In the genomic region with DNA sequence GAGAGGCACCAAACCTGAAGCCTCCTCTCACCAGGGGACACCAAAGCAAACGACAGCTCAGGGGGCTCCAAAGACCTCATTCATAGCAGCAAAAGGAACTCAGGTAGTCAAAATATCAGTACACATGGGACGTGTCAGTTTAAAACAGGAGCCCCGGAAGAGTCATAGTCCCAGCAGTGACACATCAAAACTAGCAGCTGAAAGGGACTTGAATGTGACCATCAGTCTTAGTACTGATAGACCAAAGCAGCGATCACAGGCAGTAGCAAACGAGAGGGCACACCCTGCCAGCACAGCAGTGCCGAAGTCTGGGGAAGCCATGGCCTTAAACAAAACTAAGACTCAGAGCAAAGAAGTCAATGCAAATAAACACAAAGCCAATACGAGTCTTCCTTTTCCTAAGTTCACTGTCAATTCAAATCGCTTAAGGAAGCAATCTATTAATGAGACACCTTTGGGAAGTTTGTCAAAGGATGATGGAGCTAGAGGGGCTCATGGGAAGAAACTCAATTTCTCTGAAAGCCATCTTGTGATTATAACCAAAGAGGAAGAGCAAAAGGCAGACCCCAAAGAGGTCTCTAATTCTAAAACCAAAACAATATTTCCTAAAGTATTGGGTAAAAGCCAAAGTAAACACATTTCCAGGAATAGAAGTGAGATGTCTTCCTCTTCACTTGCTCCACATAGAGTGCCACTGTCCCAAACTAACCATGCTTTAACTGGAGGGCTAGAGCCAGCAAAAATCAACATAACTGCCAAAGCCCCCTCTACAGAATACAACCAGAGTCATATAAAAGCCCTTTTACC, we compare ENCODE assay signal across 1 cellular context.
A peak's percentile ranks its signal among the peaks of the same experiment; 100 is the strongest.
TF ChIP-seq lines count a peak whose summit lies in the region.

No MANE protein-coding gene starts in this region.

TF ChIP-seq in K562, 482 proteins besides CTCF, POLR2A, EP300 and RAD21 (continued from another document and continues in another):
- TF ChIP-seq, protein P1, sequence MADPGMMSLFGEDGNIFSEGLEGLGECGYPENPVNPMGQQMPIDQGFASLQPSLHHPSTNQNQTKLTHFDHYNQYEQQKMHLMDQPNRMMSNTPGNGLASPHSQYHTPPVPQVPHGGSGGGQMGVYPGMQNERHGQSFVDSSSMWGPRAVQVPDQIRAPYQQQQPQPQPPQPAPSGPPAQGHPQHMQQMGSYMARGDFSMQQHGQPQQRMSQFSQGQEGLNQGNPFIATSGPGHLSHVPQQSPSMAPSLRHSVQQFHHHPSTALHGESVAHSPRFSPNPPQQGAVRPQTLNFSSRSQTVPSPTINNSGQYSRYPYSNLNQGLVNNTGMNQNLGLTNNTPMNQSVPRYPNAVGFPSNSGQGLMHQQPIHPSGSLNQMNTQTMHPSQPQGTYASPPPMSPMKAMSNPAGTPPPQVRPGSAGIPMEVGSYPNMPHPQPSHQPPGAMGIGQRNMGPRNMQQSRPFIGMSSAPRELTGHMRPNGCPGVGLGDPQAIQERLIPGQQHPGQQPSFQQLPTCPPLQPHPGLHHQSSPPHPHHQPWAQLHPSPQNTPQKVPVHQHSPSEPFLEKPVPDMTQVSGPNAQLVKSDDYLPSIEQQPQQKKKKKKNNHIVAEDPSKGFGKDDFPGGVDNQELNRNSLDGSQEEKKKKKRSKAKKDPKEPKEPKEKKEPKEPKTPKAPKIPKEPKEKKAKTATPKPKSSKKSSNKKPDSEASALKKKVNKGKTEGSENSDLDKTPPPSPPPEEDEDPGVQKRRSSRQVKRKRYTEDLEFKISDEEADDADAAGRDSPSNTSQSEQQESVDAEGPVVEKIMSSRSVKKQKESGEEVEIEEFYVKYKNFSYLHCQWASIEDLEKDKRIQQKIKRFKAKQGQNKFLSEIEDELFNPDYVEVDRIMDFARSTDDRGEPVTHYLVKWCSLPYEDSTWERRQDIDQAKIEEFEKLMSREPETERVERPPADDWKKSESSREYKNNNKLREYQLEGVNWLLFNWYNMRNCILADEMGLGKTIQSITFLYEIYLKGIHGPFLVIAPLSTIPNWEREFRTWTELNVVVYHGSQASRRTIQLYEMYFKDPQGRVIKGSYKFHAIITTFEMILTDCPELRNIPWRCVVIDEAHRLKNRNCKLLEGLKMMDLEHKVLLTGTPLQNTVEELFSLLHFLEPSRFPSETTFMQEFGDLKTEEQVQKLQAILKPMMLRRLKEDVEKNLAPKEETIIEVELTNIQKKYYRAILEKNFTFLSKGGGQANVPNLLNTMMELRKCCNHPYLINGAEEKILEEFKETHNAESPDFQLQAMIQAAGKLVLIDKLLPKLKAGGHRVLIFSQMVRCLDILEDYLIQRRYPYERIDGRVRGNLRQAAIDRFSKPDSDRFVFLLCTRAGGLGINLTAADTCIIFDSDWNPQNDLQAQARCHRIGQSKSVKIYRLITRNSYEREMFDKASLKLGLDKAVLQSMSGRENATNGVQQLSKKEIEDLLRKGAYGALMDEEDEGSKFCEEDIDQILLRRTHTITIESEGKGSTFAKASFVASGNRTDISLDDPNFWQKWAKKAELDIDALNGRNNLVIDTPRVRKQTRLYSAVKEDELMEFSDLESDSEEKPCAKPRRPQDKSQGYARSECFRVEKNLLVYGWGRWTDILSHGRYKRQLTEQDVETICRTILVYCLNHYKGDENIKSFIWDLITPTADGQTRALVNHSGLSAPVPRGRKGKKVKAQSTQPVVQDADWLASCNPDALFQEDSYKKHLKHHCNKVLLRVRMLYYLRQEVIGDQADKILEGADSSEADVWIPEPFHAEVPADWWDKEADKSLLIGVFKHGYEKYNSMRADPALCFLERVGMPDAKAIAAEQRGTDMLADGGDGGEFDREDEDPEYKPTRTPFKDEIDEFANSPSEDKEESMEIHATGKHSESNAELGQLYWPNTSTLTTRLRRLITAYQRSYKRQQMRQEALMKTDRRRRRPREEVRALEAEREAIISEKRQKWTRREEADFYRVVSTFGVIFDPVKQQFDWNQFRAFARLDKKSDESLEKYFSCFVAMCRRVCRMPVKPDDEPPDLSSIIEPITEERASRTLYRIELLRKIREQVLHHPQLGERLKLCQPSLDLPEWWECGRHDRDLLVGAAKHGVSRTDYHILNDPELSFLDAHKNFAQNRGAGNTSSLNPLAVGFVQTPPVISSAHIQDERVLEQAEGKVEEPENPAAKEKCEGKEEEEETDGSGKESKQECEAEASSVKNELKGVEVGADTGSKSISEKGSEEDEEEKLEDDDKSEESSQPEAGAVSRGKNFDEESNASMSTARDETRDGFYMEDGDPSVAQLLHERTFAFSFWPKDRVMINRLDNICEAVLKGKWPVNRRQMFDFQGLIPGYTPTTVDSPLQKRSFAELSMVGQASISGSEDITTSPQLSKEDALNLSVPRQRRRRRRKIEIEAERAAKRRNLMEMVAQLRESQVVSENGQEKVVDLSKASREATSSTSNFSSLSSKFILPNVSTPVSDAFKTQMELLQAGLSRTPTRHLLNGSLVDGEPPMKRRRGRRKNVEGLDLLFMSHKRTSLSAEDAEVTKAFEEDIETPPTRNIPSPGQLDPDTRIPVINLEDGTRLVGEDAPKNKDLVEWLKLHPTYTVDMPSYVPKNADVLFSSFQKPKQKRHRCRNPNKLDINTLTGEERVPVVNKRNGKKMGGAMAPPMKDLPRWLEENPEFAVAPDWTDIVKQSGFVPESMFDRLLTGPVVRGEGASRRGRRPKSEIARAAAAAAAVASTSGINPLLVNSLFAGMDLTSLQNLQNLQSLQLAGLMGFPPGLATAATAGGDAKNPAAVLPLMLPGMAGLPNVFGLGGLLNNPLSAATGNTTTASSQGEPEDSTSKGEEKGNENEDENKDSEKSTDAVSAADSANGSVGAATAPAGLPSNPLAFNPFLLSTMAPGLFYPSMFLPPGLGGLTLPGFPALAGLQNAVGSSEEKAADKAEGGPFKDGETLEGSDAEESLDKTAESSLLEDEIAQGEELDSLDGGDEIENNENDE (IDR thresholded peaks at IDR 0.05; ENCODE audit: low read depth, low read length): no peak
- peak; percentile 40; the same call in 1 of the 2 replicates for TF ChIP-seq LEF1 (IDR thresholded peaks at IDR 0.05)
- TF ChIP-seq, protein P2, sequence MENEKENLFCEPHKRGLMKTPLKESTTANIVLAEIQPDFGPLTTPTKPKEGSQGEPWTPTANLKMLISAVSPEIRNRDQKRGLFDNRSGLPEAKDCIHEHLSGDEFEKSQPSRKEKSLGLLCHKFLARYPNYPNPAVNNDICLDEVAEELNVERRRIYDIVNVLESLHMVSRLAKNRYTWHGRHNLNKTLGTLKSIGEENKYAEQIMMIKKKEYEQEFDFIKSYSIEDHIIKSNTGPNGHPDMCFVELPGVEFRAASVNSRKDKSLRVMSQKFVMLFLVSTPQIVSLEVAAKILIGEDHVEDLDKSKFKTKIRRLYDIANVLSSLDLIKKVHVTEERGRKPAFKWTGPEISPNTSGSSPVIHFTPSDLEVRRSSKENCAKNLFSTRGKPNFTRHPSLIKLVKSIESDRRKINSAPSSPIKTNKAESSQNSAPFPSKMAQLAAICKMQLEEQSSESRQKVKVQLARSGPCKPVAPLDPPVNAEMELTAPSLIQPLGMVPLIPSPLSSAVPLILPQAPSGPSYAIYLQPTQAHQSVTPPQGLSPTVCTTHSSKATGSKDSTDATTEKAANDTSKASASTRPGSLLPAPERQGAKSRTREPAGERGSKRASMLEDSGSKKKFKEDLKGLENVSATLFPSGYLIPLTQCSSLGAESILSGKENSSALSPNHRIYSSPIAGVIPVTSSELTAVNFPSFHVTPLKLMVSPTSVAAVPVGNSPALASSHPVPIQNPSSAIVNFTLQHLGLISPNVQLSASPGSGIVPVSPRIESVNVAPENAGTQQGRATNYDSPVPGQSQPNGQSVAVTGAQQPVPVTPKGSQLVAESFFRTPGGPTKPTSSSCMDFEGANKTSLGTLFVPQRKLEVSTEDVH (IDR thresholded peaks at IDR 0.05; ENCODE audit: low read depth, partially characterized antibody): no peak
- TF ChIP-seq ZNF699 (CRISPR knock-in tag; IDR thresholded peaks at IDR 0.05; ENCODE audit: insufficient replicate concordance): peak; percentile 40
- no peak for TF ChIP-seq SRSF3 (IDR thresholded peaks at IDR 0.05; ENCODE audit: insufficient read depth, low read length)
- TF ChIP-seq NFATC3 (IDR thresholded peaks at IDR 0.05): no peak; the same call in 1 of the 2 replicates
- TF ChIP-seq, protein P3, sequence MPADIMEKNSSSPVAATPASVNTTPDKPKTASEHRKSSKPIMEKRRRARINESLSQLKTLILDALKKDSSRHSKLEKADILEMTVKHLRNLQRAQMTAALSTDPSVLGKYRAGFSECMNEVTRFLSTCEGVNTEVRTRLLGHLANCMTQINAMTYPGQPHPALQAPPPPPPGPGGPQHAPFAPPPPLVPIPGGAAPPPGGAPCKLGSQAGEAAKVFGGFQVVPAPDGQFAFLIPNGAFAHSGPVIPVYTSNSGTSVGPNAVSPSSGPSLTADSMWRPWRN (IDR thresholded peaks at IDR 0.05; ENCODE audit: low read depth): no peak
- TF ChIP-seq, protein P4, sequence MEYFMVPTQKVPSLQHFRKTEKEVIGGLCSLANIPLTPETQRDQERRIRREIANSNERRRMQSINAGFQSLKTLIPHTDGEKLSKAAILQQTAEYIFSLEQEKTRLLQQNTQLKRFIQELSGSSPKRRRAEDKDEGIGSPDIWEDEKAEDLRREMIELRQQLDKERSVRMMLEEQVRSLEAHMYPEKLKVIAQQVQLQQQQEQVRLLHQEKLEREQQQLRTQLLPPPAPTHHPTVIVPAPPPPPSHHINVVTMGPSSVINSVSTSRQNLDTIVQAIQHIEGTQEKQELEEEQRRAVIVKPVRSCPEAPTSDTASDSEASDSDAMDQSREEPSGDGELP (CRISPR knock-in tag; IDR thresholded peaks at IDR 0.05; ENCODE audit: borderline replicate concordance): peak; percentile 91
- TF ChIP-seq PCBP2 (IDR thresholded peaks at IDR 0.05; ENCODE audit: low read depth, low read length, poor library complexity, severe bottlenecking): no peak
- TF ChIP-seq HSF4 (CRISPR knock-in tag; IDR thresholded peaks at IDR 0.05; ENCODE audit: borderline replicate concordance): peak; percentile 74; the same call in 1 of the 2 replicates
- TF ChIP-seq, protein P5, sequence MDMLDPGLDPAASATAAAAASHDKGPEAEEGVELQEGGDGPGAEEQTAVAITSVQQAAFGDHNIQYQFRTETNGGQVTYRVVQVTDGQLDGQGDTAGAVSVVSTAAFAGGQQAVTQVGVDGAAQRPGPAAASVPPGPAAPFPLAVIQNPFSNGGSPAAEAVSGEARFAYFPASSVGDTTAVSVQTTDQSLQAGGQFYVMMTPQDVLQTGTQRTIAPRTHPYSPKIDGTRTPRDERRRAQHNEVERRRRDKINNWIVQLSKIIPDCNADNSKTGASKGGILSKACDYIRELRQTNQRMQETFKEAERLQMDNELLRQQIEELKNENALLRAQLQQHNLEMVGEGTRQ (CRISPR knock-in tag; IDR thresholded peaks at IDR 0.05): no peak
- no peak for TF ChIP-seq HDAC3 (IDR thresholded peaks at IDR 0.05; ENCODE audit: borderline replicate concordance, partially characterized antibody)
- TF ChIP-seq MECOM (CRISPR knock-in tag; IDR thresholded peaks at IDR 0.05): no peak
- TF ChIP-seq NR2F6 (CRISPR knock-in tag; IDR thresholded peaks at IDR 0.05): no peak
- TF ChIP-seq HEY1 (CRISPR knock-in tag; IDR thresholded peaks at IDR 0.05; ENCODE audit: borderline replicate concordance): no peak; the same call in 1 of the 2 replicates
- TF ChIP-seq POLR2AphosphoS5 (IDR thresholded peaks at IDR 0.05; ENCODE audit: control insufficient read depth, insufficient read depth, low read depth, low read length): peak; percentile 89
- no peak for TF ChIP-seq ADNP (tag; IDR thresholded peaks at IDR 0.05)
- no peak for TF ChIP-seq ZNF445 (CRISPR knock-in tag; IDR thresholded peaks at IDR 0.05; ENCODE audit: low read depth)
- peak in 1 of 2 experiments; percentile 23; a peak in 2 of 4 replicates for TF ChIP-seq ARNT (IDR thresholded peaks at IDR 0.05)
- TF ChIP-seq, protein P6, sequence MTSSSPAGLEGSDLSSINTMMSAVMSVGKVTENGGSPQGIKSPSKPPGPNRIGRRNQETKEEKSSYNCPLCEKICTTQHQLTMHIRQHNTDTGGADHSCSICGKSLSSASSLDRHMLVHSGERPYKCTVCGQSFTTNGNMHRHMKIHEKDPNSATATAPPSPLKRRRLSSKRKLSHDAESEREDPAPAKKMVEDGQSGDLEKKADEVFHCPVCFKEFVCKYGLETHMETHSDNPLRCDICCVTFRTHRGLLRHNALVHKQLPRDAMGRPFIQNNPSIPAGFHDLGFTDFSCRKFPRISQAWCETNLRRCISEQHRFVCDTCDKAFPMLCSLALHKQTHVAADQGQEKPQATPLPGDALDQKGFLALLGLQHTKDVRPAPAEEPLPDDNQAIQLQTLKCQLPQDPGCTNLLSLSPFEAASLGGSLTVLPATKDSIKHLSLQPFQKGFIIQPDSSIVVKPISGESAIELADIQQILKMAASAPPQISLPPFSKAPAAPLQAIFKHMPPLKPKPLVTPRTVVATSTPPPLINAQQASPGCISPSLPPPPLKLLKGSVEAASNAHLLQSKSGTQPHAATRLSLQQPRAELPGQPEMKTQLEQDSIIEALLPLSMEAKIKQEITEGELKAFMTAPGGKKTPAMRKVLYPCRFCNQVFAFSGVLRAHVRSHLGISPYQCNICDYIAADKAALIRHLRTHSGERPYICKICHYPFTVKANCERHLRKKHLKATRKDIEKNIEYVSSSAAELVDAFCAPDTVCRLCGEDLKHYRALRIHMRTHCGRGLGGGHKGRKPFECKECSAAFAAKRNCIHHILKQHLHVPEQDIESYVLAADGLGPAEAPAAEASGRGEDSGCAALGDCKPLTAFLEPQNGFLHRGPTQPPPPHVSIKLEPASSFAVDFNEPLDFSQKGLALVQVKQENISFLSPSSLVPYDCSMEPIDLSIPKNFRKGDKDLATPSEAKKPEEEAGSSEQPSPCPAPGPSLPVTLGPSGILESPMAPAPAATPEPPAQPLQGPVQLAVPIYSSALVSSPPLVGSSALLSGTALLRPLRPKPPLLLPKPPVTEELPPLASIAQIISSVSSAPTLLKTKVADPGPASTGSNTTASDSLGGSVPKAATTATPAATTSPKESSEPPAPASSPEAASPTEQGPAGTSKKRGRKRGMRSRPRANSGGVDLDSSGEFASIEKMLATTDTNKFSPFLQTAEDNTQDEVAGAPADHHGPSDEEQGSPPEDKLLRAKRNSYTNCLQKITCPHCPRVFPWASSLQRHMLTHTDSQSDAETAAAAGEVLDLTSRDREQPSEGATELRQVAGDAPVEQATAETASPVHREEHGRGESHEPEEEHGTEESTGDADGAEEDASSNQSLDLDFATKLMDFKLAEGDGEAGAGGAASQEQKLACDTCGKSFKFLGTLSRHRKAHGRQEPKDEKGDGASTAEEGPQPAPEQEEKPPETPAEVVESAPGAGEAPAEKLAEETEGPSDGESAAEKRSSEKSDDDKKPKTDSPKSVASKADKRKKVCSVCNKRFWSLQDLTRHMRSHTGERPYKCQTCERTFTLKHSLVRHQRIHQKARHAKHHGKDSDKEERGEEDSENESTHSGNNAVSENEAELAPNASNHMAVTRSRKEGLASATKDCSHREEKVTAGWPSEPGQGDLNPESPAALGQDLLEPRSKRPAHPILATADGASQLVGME (CRISPR knock-in tag; IDR thresholded peaks at IDR 0.05): no peak
- no peak for TF ChIP-seq SRSF7 (optimal IDR thresholded peaks at IDR 0.05; ENCODE audit: low read depth, low read length)
- TF ChIP-seq RBM15 (IDR thresholded peaks at IDR 0.05; ENCODE audit: insufficient read depth, low read length): no peak
- TF ChIP-seq, protein P7, sequence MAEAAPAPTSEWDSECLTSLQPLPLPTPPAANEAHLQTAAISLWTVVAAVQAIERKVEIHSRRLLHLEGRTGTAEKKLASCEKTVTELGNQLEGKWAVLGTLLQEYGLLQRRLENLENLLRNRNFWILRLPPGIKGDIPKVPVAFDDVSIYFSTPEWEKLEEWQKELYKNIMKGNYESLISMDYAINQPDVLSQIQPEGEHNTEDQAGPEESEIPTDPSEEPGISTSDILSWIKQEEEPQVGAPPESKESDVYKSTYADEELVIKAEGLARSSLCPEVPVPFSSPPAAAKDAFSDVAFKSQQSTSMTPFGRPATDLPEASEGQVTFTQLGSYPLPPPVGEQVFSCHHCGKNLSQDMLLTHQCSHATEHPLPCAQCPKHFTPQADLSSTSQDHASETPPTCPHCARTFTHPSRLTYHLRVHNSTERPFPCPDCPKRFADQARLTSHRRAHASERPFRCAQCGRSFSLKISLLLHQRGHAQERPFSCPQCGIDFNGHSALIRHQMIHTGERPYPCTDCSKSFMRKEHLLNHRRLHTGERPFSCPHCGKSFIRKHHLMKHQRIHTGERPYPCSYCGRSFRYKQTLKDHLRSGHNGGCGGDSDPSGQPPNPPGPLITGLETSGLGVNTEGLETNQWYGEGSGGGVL (CRISPR knock-in tag; IDR thresholded peaks at IDR 0.05): no peak
- TF ChIP-seq ZFP36 (IDR thresholded peaks at IDR 0.05; ENCODE audit: low read depth, low read length, partially characterized antibody): no peak
- TF ChIP-seq SRSF1 (IDR thresholded peaks at IDR 0.05; ENCODE audit: low read depth, low read length): no peak
